22 cellular contexts compared by ENCODE assay signal in the genomic region with DNA sequence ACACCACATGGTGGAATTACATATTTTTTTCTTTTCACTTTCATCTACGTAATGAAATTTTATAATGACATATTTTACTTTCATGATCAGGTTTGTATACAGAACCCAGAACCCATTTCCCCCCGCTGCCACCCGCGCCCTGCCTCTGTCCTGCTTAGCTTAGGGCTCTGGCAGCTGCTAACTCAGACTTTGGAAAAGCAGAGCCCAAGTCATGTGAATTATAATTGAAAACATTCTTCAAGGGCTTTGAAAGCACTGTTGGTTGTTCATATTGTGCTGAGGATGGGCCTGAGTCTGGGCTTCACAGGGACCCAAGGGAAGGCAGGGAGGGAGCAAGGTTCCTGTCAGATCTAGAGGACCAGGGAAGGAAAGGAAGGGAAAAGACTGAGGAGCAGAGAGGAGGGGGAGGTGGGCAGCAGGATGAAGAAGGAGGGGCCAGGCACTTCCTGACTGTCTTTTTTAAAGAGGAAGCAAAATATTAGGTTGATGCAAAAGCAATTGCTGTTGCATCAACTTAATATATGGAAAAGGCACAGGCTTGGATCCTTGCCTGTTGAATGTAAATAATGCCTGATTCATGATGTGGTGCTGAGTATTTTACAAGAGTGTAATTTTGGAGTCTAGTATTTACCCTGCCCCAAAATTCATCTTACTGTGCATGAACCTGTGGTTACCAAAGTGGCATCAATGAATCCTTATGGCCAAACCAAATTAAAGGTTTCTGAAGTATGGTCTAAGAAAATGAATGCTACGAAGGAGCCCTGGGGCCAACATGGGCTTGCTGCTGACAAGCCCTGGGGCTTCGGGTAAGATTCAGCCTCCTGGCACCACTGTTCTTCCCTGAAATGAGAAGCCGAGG.
DNase-seq lines count a peak whose midpoint lies in the region; TF ChIP-seq lines count a peak whose summit lies in the region.
"Had no signal": no experiment of that assay in that cellular context is flagged by ENCODE, and none has a peak within 500 bp of the region (broad histone marks: within the 10 kb centered on the region; RNA-seq: fewer than 3 reads in every experiment).

No MANE protein-coding gene starts in this region.

- no peaks in the 10 kb centered on the region for H3K27me3 Mint-ChIP-seq in osteocyte (ENCODE audit: unreplicated experiment)
- H3K27me3 Mint-ChIP-seq: central memory CD8-positive, alpha-beta T cell had no signal

- no peak overlapping the region for H2BK5ac ChIP-seq in mesenchymal stem cell (ENCODE audit: low read depth, low read length, poor library complexity, severe bottlenecking)

- H3K9me3 Mint-ChIP-seq in osteocyte (ENCODE audit: unreplicated experiment) = no peaks in the 10 kb centered on the region
- H3K9me3 Mint-ChIP-seq: central memory CD8-positive, alpha-beta T cell had no signal

- peak in 1 of 2 experiments; percentile 93; a peak in 2 of 4 replicates for TF ChIP-seq EP300 in SK-N-SH (IDR thresholded peaks at IDR 0.05; ENCODE audit: borderline replicate concordance in 1 of 2, low read depth in 1 of 2, low read length in 1 of 2)

- no peaks in the 10 kb centered on the region for H3F3A ChIP-seq in SK-N-SH (replicated peaks; ENCODE audit: insufficient read depth)

- TF ChIP-seq CTCF in SK-N-SH (IDR thresholded peaks at IDR 0.05) = no peak
- TF ChIP-seq CTCF in osteocyte (IDR thresholded peaks at IDR 0.05) = no peak

- 0 out of 2 replicates have a peak overlapping the region, but pooled peaks have one; percentile 51 for H2AFZ ChIP-seq in SK-N-SH (ENCODE audit: low read depth)
- H2AFZ ChIP-seq in mesenchymal stem cell (ENCODE audit: low read depth, low read length) = no peak overlapping the region
- H2AFZ ChIP-seq: PC-9 had no signal

- peak overlapping the region; percentile 57 to 88 (median 70) for H3K4me2 ChIP-seq in BLaER1 treated with 17β-estradiol and CSF1 and Interleukin-3, amounts not matched to agents 10 nM and 100 nM
- H3K4me2 ChIP-seq in SK-N-SH (no peak overlapping the region; the same call in 1 of the 2 replicates), mesenchymal stem cell (ENCODE audit: low read length, poor library complexity, severe bottlenecking) (no peak overlapping the region)
- H3K4me2 ChIP-seq: PC-9 had no signal

- H2BK12ac ChIP-seq in mesenchymal stem cell (ENCODE audit: low read length in 2 of 2) = no peak overlapping the region

- 39% methylated on average over 7 of the region's 7 CpGs for WGBS in SK-N-SH (ENCODE audit: low lambda C conversion rate)
- 89% methylated on average over 7 of the region's 7 CpGs for WGBS in mesenchymal stem cell

- no peaks in the 10 kb centered on the region for H3K27me3 ChIP-seq in BLaER1 treated with 17β-estradiol and CSF1 and Interleukin-3, amounts not matched to agents 10 nM and 100 nM
- no peaks in the 10 kb centered on the region for H3K27me3 ChIP-seq in SK-N-SH (ENCODE audit: insufficient read depth)
- H3K27me3 ChIP-seq in mesenchymal stem cell (ENCODE audit: control insufficient read depth in 1 of 2, insufficient read depth in 1 of 2, low read length in 2 of 2) = no peaks in the 10 kb centered on the region
- H3K27me3 ChIP-seq: esophagus squamous epithelium, testis had no signal

- CTCF ChIA-PET in SK-N-SH (lab: Yijun Ruan, JAX) = no interaction called here

- no peaks in the 10 kb centered on the region for H4K20me1 ChIP-seq in BLaER1 treated with 17β-estradiol and CSF1 and Interleukin-3, amounts not matched to agents 10 nM and 100 nM
- H4K20me1 ChIP-seq in SK-N-SH (ENCODE audit: insufficient read depth) = no peaks in the 10 kb centered on the region

- no peak overlapping the region for H2AK5ac ChIP-seq in mesenchymal stem cell (ENCODE audit: low read length, severe bottlenecking)

- H3K4me1 ChIP-seq in BLaER1 treated with 17β-estradiol and CSF1 and Interleukin-3, amounts not matched to agents 10 nM and 100 nM = peaks cover 23 to 27% (median 26%) of the 10 kb centered on the region in 10 experiments
- H3K4me1 ChIP-seq in SK-N-SH (ENCODE audit: control insufficient read depth in 1 of 2, insufficient read depth in 2 of 2, low read depth in 1 of 2, low read length in 1 of 2) (peaks cover 0 to 45% of the 10 kb centered on the region in 2 experiments; a peak in 3 of 4 replicates), mesenchymal stem cell (ENCODE audit: control insufficient read depth, insufficient read depth, low read depth, low read length) (no peaks in the 10 kb centered on the region)
- H3K4me1 ChIP-seq: HAP-1 had no signal

- TF ChIP-seq RAD21 in SK-N-SH (IDR thresholded peaks at IDR 0.05; ENCODE audit: low read length) = peak; percentile 49

- POLR2A ChIA-PET in SK-N-SH (lab: Yijun Ruan, JAX) = interaction anchor here (0.7 kb wide), 1 partner anchor 10 kb away, joined by 3 read pairs; no protein-coding TSS in a partner anchor

- H3K4ac ChIP-seq in mesenchymal stem cell (ENCODE audit: low read depth in 1 of 2, low read length in 2 of 2) = no peak overlapping the region

- no peak overlapping the region; a peak in 1 of 20 replicates for H3K4me3 ChIP-seq in BLaER1 treated with 17β-estradiol and CSF1 and Interleukin-3, amounts not matched to agents 10 nM and 100 nM
- H3K4me3 ChIP-seq in SK-N-SH (ENCODE audit: low read depth in 2 of 2, low read length in 1 of 2) (no peak overlapping the region), mesenchymal stem cell (ENCODE audit: insufficient read depth in 1 of 2, low read depth in 1 of 2, low read length in 2 of 2) (no peak overlapping the region)
- H3K4me3 ChIP-seq: esophagus squamous epithelium, HAP-1, PC-9, psoas muscle, testis had no signal

- H3K27ac Mint-ChIP-seq in osteocyte (ENCODE audit: unreplicated experiment) = no peak overlapping the region

- H3K79me1 ChIP-seq in mesenchymal stem cell (replicated peaks; ENCODE audit: low read length, poor library complexity, severe bottlenecking) = no peaks in the 10 kb centered on the region

- H4K91ac ChIP-seq in mesenchymal stem cell (ENCODE audit: low read length) = no peak overlapping the region

- H3K4me3 Mint-ChIP-seq in osteocyte (ENCODE audit: unreplicated experiment) = no peak overlapping the region
- H3K4me3 Mint-ChIP-seq: central memory CD8-positive, alpha-beta T cell had no signal

- no peak overlapping the region for H2BK15ac ChIP-seq in mesenchymal stem cell (ENCODE audit: low read depth, poor library complexity, severe bottlenecking)

- no peaks in the 10 kb centered on the region for H3K36me3 Mint-ChIP-seq in osteocyte (ENCODE audit: unreplicated experiment)

- no peaks in the 10 kb centered on the region for H3K36me3 ChIP-seq in BLaER1 treated with 17β-estradiol and CSF1 and Interleukin-3, amounts not matched to agents 10 nM and 100 nM
- H3K36me3 ChIP-seq in SK-N-SH (replicated peaks in 1 of 2; ENCODE audit: control insufficient read depth in 1 of 2, insufficient read depth in 2 of 2, low read length in 1 of 2) (no peaks in the 10 kb centered on the region), mesenchymal stem cell (ENCODE audit: control insufficient read depth in 1 of 2, insufficient read depth in 2 of 2, low read depth in 1 of 2, low read length in 2 of 2) (no peaks in the 10 kb centered on the region)
- H3K36me3 ChIP-seq: esophagus squamous epithelium, HAP-1 had no signal

- H3K9me3 ChIP-seq in BLaER1 treated with 17β-estradiol and CSF1 and Interleukin-3, amounts not matched to agents 10 nM and 100 nM (replicated peaks in 1 of 11) = peaks cover 0 to 5% (median 0%) of the 10 kb centered on the region in 11 experiments; a peak in 1 of 22 replicates
- no peaks in the 10 kb centered on the region for H3K9me3 ChIP-seq in SK-N-SH
- H3K9me3 ChIP-seq in mesenchymal stem cell (ENCODE audit: control insufficient read depth, low read length) = no peaks in the 10 kb centered on the region
- H3K9me3 ChIP-seq: esophagus squamous epithelium, HAP-1, psoas muscle, testis had no signal

- peaks cover 11% of the 10 kb centered on the region for H3K4me1 Mint-ChIP-seq in osteocyte (ENCODE audit: unreplicated experiment)
- H3K4me1 Mint-ChIP-seq: central memory CD8-positive, alpha-beta T cell had no signal

- H4K8ac ChIP-seq in mesenchymal stem cell (ENCODE audit: low read length) = peak overlapping the region; percentile 38

- DNase-seq in GDM1 (lab: John Stamatoyannopoulos, UW) (peak; percentile 8), SK-N-SH (peak; percentile 58), mesenchymal stem cell (no peak), hepatic stellate cell (ENCODE audit: low spot score) (no peak), osteocyte (ENCODE audit: extremely low spot score, unreplicated experiment) (no peak), GM03348 (ENCODE audit: low spot score) (no peak)
- DNase-seq in effector CD4-positive, alpha-beta T cell = no peak
- DNase-seq: activated CD4-positive, alpha-beta T cell treated with anti-CD3 and anti-CD28 coated beads, Interleukin-2, amount 50 U/mL, for 4 hours; activated naive CD4-positive, alpha-beta T cell; activated T-cell treated with anti-CD3 and anti-CD28 coated beads for 4 hours; effector CD8-positive, alpha-beta T cell; esophagus squamous epithelium; mammary epithelial cell; NCI-H1048; NCI-H526 treated with DMSO at 0.1 percent for 48 hours; PC-9; psoas muscle; stimulated activated CD4-positive, alpha-beta T cell treated with anti-CD3 and anti-CD28 coated beads, Interleukin-12 subunit alpha, Interleukin-12 subunit beta, amount 100 ng/mL, for 4 hours; testis had no signal

- peak overlapping the region in 1 of 2 experiments; percentile 8 for H3K14ac ChIP-seq in mesenchymal stem cell (ENCODE audit: low read length in 2 of 2)

- no peaks in the 10 kb centered on the region for H3K79me2 ChIP-seq in SK-N-SH (ENCODE audit: insufficient read depth)

- peak overlapping the region in 2 of 11 experiments; percentile 2 to 29; a peak in 1 of 22 replicates for H3K9ac ChIP-seq in BLaER1 treated with 17β-estradiol and CSF1 and Interleukin-3, amounts not matched to agents 10 nM and 100 nM
- H3K9ac ChIP-seq in SK-N-SH (no peak overlapping the region), mesenchymal stem cell (ENCODE audit: low read length) (no peak overlapping the region)

- H3K18ac ChIP-seq in mesenchymal stem cell (ENCODE audit: low read depth in 1 of 2, low read length in 2 of 2) = no peak overlapping the region

- H3K27ac ChIP-seq in BLaER1 treated with 17β-estradiol and CSF1 and Interleukin-3, amounts not matched to agents 10 nM and 100 nM = peak overlapping the region; percentile 44 to 69 (median 58); a peak in 19 of 22 replicates
- H3K27ac ChIP-seq in SK-N-SH (ENCODE audit: low read depth in 2 of 2, low read length in 1 of 2) = peak overlapping the region; percentile 42 to 94; a peak in 3 of 4 replicates
- no peak overlapping the region for H3K27ac ChIP-seq in mesenchymal stem cell (ENCODE audit: low read length, poor library complexity, severe bottlenecking)
- H3K27ac ChIP-seq: PC-9, psoas muscle had no signal

- H2BK120ac ChIP-seq in mesenchymal stem cell (ENCODE audit: low read depth, low read length) = no peak overlapping the region

- H3K23ac ChIP-seq in mesenchymal stem cell (ENCODE audit: low read length in 2 of 2) = no peak overlapping the region

- no peaks in the 10 kb centered on the region for H3K9me2 ChIP-seq in SK-N-SH

TF ChIP-seq in SK-N-SH, 30 proteins besides CTCF, POLR2A, EP300 and RAD21 (continues in another document):
- TF ChIP-seq ELF1 (IDR thresholded peaks at IDR 0.05) = no peak
- no peak for TF ChIP-seq NFIC (IDR thresholded peaks at IDR 0.05; ENCODE audit: borderline replicate concordance)
- no peak for TF ChIP-seq RXRA (IDR thresholded peaks at IDR 0.05; ENCODE audit: borderline replicate concordance, low read depth)
- peak; percentile 89 for TF ChIP-seq RCOR1 (IDR thresholded peaks at IDR 0.05; ENCODE audit: low read length)

Comparison
In these comparisons a context has a peak if more than half of its experiments do, and no peak if none do; other contexts are left out.
1. H3K4me2 ChIP-seq: peak in BLaER1 treated with 17β-estradiol and CSF1 and Interleukin-3, amounts not matched to agents 10 nM and 100 nM (11 of 11); none in SK-N-SH (single experiment) and mesenchymal stem cell (single experiment).
2. DNase-seq: peak in GDM1 (single experiment) and SK-N-SH (single experiment); none in mesenchymal stem cell (single experiment), effector CD4-positive, alpha-beta T cell (single experiment), hepatic stellate cell (single experiment), osteocyte (single experiment) and GM03348 (single experiment).